ENCODE assay signal across 8 cellular contexts in the genomic region with DNA sequence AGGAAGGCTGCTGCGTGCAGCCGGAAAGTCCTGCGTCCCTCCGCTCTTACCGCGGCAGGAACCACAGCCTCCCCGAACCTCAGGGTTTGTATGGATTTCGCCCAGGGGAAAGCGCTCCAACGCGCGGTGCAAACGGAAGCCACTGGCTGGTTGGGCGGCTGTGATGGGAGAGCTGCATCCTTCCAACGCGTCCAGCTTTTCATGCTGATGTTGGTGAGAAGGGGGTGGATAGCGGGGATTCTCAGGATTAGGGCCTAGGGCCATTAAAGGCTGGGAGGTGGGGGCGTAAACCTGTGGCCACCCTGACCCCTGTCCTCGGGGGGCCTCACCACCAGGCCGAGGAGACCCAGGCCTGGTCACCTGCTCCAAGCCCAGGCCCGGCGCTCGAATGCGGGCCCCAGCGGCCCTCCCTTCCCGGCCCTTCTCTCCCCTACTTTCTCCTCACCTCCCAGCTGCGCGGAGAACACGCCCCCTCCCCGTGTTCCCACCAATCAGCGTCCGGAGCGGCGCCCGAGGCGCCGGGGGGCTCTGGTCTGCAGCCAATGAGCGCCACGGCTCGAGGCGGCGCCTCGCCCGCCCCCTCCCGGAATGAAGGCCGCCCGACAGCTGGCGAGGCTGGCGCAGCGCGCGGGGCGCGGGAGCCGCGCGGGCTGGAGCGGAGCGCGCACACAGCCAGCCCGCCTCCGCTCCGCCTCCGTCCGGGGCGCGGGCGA. TPM values are rescaled to one million over a fixed set of nuclear protein-coding genes. Genes with fewer than 3 reads are reported as not detected.
A peak's percentile ranks its signal among the peaks of the same experiment; 100 is the strongest.
DNase-seq lines count a peak whose midpoint lies in the region; ATAC-seq, FAIRE-seq and TF ChIP-seq lines count a peak whose summit lies in the region.

No MANE protein-coding gene starts in this region.

- DNase-seq in A549 (ENCODE audit: low read depth in 1 of 2, low spot score in 1 of 2) (peak; percentile 88 to 91), NCI-H226 (peak; percentile 71), colonic mucosa (peak; percentile 90), left kidney (ENCODE audit: low read depth, low spot score) (peak; percentile 96)
- DNase-seq in activated CD4-positive, alpha-beta T cell treated with anti-CD3 and anti-CD28 coated beads, Interleukin-2, amount 10 ng/mL, durations not matched to agents 24 days and 14 days, result peak; percentile 94
- peak; percentile 38 to 68 (median 54) for DNase-seq in stimulated activated CD4-positive, alpha-beta T cell treated with anti-CD3 and anti-CD28 coated beads, Interleukin-1b, Interleukin-23, amount 100 ng/mL, for 24 hours (ENCODE audit: low read depth in 4 of 4, low spot score in 1 of 4)

- POLR2A ChIA-PET in A549 (lab: Yijun Ruan, JAX), result interaction anchor here (1.5 to 4.0 kb wide), 3 partner anchors 22 to 275 kb away, joined by 4 to 29 read pairs (median 12); a partner anchor contains a TSS

- peak overlapping the region in 1 of 2 donors; percentile 33 for H3K9ac ChIP-seq in colonic mucosa (ENCODE audit: low read depth in 2 of 2, low read length in 2 of 2)

- intact Hi-C loops in activated CD4-positive, alpha-beta T cell treated with anti-CD3 and anti-CD28 coated beads, Interleukin-2, amount 10 ng/mL, durations not matched to agents 24 days and 14 days (cut with micrococcal nuclease), result loop anchor here (5.0 kb wide), 1 partner anchor 462 kb away; no protein-coding TSS in a partner anchor
- intact Hi-C loops in colonic mucosa (cut with DNase I), result no loop called here

- no peak for FAIRE-seq in A549 (lab: Jason Lieb, UNC)

- H3K9me3 ChIP-seq in A549 (no peaks in the 10 kb centered on the region), colonic mucosa (no peaks in the 10 kb centered on the region)

- H3K36me3 Mint-ChIP-seq in activated CD4-positive, alpha-beta T cell treated with anti-CD3 and anti-CD28 coated beads, Interleukin-2, amount 10 ng/mL, durations not matched to agents 24 days and 14 days (ENCODE audit: low read depth), result peaks cover 21% of the 10 kb centered on the region

- H3K27ac Mint-ChIP-seq in activated CD4-positive, alpha-beta T cell treated with anti-CD3 and anti-CD28 coated beads, Interleukin-2, amount 10 ng/mL, durations not matched to agents 24 days and 14 days, result no peak overlapping the region

- no peaks in the 10 kb centered on the region for H3K36me3 ChIP-seq in colonic mucosa

- no peak for TF ChIP-seq POLR2A in A549 (IDR thresholded peaks at IDR 0.05; ENCODE audit: low read length)

- peak; percentile 61 to 84 for ATAC-seq in A549
- ATAC-seq in GM18519 (IDR thresholded peaks at IDR 0.05; ENCODE audit: low FRiP score, unreplicated experiment), result peak; percentile 36
- peak; percentile 52 for ATAC-seq in HG03095 (IDR thresholded peaks at IDR 0.05; ENCODE audit: unreplicated experiment)

- no peak for TF ChIP-seq EP300 in A549 (IDR thresholded peaks at IDR 0.05)

- peak overlapping the region; percentile 95 for H3K4me2 ChIP-seq in A549

- CTCF ChIA-PET in A549 (lab: Yijun Ruan, JAX), result interaction anchor here (1.2 to 2.7 kb wide), 5 partner anchors 8 to 461 kb away, joined by 3 to 16 read pairs (median 3); no protein-coding TSS in a partner anchor

- no peaks in the 10 kb centered on the region for H3K27me3 ChIP-seq in colonic mucosa

- H3K4me3 ChIP-seq in A549 (peak overlapping the region; percentile 83), colonic mucosa (peak overlapping the region; percentile 42)

- peaks cover 20% of the 10 kb centered on the region for H3K4me1 Mint-ChIP-seq in activated CD4-positive, alpha-beta T cell treated with anti-CD3 and anti-CD28 coated beads, Interleukin-2, amount 10 ng/mL, durations not matched to agents 24 days and 14 days

- H3K27me3 Mint-ChIP-seq in activated CD4-positive, alpha-beta T cell treated with anti-CD3 and anti-CD28 coated beads, Interleukin-2, amount 10 ng/mL, durations not matched to agents 24 days and 14 days, result peaks cover 13% of the 10 kb centered on the region

- H3K4me1 ChIP-seq in A549, result peaks cover 31% of the 10 kb centered on the region
- peaks cover 10% of the 10 kb centered on the region for H3K4me1 ChIP-seq in colonic mucosa

- H3K9me3 Mint-ChIP-seq in activated CD4-positive, alpha-beta T cell treated with anti-CD3 and anti-CD28 coated beads, Interleukin-2, amount 10 ng/mL, durations not matched to agents 24 days and 14 days, result no peaks in the 10 kb centered on the region

- peak overlapping the region; percentile 82 to 85 for H3K27ac ChIP-seq in A549
- H3K27ac ChIP-seq in colonic mucosa, result peak overlapping the region; percentile 6

- WGBS in A549 (ENCODE audit: missing lambda C conversion rate), result 79% methylated on average over 20 of the region's 68 CpGs

- TF ChIP-seq RAD21 in A549 (conservative IDR thresholded peaks at IDR 0.05 in 1 of 2, IDR thresholded peaks at IDR 0.05 in 1 of 2), result peak in 1 of 2 experiments; percentile 12; a peak in 1 of 5 replicates

- peak overlapping the region; percentile 66 for H3K4me3 Mint-ChIP-seq in activated CD4-positive, alpha-beta T cell treated with anti-CD3 and anti-CD28 coated beads, Interleukin-2, amount 10 ng/mL, durations not matched to agents 24 days and 14 days

- TF ChIP-seq CTCF in A549 (IDR thresholded peaks at IDR 0.05) (no peak), colonic mucosa (IDR thresholded peaks at IDR 0.05) (no peak)

TF ChIP-seq in A549, 52 proteins besides CTCF, POLR2A, EP300 and RAD21:
- TF ChIP-seq, protein P1, sequence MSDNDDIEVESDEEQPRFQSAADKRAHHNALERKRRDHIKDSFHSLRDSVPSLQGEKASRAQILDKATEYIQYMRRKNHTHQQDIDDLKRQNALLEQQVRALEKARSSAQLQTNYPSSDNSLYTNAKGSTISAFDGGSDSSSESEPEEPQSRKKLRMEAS (IDR thresholded peaks at IDR 0.05), result peak; percentile 23; the same call in 1 of the 2 replicates
- TF ChIP-seq ZSCAN20 (CRISPR knock-in tag; IDR thresholded peaks at IDR 0.05), result no peak

RNA-seq across cellular contexts. Expression of a gene that starts 0.5 kb away (rescaled TPM):
- polyA plus RNA-seq in A549 (2011; rRNA removed) (2.7 and 2.9 TPM in 2 replicates), A549 (2017; fragmentation: RNase III; extraction: RNeasy Plus Mini Kit Qiagen cat#74134 plus additional on column Dnase treatment) (1.4 to 1.7 TPM (median 1.7 TPM) in 3 replicates)
- 1.6 and 2.7 TPM in 2 replicates for polyA plus RNA-seq in A549 (2012; cell fraction: cytosol; rRNA removed)
- 0.69 and 1.2 TPM in 2 replicates for polyA plus RNA-seq in A549 (2012; cell fraction: nucleus; rRNA removed)
- 0.33 and 0.34 TPM in 2 replicates for polyA minus RNA-seq in A549 (2011; rRNA and poly(A)+ RNA removed)
- 0.44 and 0.59 TPM in 2 replicates for total RNA-seq in activated CD4-positive, alpha-beta T cell treated with anti-CD3 and anti-CD28 coated beads, Interleukin-2, amount 10 ng/mL, durations not matched to agents 24 days and 14 days
- under 1 TPM; 0.30 to 0.74 TPM for total RNA-seq in colonic mucosa

RNA-seq across cellular contexts. Expression of a gene that starts 51.6 kb away (rescaled TPM):
- polyA plus RNA-seq in A549 (2011; rRNA removed) (71.0 and 134 TPM in 2 replicates), A549 (2017; fragmentation: RNase III; extraction: RNeasy Plus Mini Kit Qiagen cat#74134 plus additional on column Dnase treatment) (144 to 154 TPM (median 152 TPM) in 3 replicates)
- 18.8 and 19.5 TPM in 2 replicates for polyA plus RNA-seq in A549 (2012; cell fraction: cytosol; rRNA removed)
- polyA plus RNA-seq in A549 (2012; cell fraction: nucleus; rRNA removed), result 18.9 and 40.6 TPM in 2 replicates
- 75.2 and 82.9 TPM in 2 replicates for polyA minus RNA-seq in A549 (2011; rRNA and poly(A)+ RNA removed)
- total RNA-seq in activated CD4-positive, alpha-beta T cell treated with anti-CD3 and anti-CD28 coated beads, Interleukin-2, amount 10 ng/mL, durations not matched to agents 24 days and 14 days, result 179 and 183 TPM in 2 replicates
- 100 to 1,000 TPM; 124 to 127 TPM for total RNA-seq in colonic mucosa

Comparison
In these comparisons a context has a peak if more than half of its experiments do, and no peak if none do; other contexts are left out.
1. Peak in every context shown above with its lines: DNase-seq, ATAC-seq, H3K4me3 ChIP-seq and H3K27ac ChIP-seq.